ENCODE assay signal across 1 cellular context in the genomic region with DNA sequence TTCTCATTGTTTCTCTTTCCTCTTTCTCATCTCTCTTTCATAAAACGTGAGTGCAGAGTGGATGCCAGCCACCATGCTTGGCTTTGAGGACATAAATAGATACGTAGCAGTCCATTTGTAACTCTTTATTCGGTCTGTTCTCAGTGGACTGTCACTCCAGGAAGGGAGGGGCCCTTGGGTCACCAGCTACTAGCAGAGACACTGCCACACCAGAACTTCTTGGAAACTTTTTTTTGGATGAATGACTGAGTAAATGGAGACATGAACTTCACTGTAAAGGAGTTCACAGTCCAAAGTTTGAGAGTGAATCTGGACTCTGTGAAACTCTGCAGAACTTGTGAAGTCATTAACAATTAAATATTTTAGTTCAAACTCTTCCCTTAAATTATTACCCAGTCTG.
TF ChIP-seq lines count a peak whose summit lies in the region.

No MANE protein-coding gene starts in this region.

TF ChIP-seq in HepG2, 621 proteins besides CTCF, POLR2A, EP300 and RAD21:
- TF ChIP-seq ZNF138 (CRISPR knock-in tag; IDR thresholded peaks at IDR 0.05; ENCODE audit: low read depth) (no peak), ZNF468 (CRISPR knock-in tag; IDR thresholded peaks at IDR 0.05) (no peak), SOX13 (IDR thresholded peaks at IDR 0.05) (no peak), SOX13 (CRISPR knock-in tag; conservative IDR thresholded peaks at IDR 0.05 in 1 of 2, IDR thresholded peaks at IDR 0.05 in 1 of 2) (no peak), EHMT2 (IDR thresholded peaks at IDR 0.05; ENCODE audit: borderline replicate concordance, low read depth, low read length) (no peak), TAF1 (CRISPR knock-in tag; IDR thresholded peaks at IDR 0.05) (no peak), CENPX (CRISPR knock-in tag; IDR thresholded peaks at IDR 0.05) (no peak), MATR3 (CRISPR knock-in tag; IDR thresholded peaks at IDR 0.05) (no peak)
- TF ChIP-seq, protein P1, sequence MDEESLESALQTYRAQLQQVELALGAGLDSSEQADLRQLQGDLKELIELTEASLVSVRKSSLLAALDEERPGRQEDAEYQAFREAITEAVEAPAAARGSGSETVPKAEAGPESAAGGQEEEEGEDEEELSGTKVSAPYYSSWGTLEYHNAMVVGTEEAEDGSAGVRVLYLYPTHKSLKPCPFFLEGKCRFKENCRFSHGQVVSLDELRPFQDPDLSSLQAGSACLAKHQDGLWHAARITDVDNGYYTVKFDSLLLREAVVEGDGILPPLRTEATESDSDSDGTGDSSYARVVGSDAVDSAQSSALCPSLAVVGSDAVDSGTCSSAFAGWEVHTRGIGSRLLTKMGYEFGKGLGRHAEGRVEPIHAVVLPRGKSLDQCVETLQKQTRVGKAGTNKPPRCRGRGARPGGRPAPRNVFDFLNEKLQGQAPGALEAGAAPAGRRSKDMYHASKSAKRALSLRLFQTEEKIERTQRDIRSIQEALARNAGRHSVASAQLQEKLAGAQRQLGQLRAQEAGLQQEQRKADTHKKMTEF (CRISPR knock-in tag; IDR thresholded peaks at IDR 0.05), result no peak
- TF ChIP-seq, protein P2, sequence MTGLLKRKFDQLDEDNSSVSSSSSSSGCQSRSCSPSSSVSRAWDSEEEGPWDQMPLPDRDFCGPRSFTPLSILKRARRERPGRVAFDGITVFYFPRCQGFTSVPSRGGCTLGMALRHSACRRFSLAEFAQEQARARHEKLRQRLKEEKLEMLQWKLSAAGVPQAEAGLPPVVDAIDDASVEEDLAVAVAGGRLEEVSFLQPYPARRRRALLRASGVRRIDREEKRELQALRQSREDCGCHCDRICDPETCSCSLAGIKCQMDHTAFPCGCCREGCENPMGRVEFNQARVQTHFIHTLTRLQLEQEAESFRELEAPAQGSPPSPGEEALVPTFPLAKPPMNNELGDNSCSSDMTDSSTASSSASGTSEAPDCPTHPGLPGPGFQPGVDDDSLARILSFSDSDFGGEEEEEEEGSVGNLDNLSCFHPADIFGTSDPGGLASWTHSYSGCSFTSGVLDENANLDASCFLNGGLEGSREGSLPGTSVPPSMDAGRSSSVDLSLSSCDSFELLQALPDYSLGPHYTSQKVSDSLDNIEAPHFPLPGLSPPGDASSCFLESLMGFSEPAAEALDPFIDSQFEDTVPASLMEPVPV (CRISPR knock-in tag; IDR thresholded peaks at IDR 0.05), result no peak
- TF ChIP-seq, protein P3, sequence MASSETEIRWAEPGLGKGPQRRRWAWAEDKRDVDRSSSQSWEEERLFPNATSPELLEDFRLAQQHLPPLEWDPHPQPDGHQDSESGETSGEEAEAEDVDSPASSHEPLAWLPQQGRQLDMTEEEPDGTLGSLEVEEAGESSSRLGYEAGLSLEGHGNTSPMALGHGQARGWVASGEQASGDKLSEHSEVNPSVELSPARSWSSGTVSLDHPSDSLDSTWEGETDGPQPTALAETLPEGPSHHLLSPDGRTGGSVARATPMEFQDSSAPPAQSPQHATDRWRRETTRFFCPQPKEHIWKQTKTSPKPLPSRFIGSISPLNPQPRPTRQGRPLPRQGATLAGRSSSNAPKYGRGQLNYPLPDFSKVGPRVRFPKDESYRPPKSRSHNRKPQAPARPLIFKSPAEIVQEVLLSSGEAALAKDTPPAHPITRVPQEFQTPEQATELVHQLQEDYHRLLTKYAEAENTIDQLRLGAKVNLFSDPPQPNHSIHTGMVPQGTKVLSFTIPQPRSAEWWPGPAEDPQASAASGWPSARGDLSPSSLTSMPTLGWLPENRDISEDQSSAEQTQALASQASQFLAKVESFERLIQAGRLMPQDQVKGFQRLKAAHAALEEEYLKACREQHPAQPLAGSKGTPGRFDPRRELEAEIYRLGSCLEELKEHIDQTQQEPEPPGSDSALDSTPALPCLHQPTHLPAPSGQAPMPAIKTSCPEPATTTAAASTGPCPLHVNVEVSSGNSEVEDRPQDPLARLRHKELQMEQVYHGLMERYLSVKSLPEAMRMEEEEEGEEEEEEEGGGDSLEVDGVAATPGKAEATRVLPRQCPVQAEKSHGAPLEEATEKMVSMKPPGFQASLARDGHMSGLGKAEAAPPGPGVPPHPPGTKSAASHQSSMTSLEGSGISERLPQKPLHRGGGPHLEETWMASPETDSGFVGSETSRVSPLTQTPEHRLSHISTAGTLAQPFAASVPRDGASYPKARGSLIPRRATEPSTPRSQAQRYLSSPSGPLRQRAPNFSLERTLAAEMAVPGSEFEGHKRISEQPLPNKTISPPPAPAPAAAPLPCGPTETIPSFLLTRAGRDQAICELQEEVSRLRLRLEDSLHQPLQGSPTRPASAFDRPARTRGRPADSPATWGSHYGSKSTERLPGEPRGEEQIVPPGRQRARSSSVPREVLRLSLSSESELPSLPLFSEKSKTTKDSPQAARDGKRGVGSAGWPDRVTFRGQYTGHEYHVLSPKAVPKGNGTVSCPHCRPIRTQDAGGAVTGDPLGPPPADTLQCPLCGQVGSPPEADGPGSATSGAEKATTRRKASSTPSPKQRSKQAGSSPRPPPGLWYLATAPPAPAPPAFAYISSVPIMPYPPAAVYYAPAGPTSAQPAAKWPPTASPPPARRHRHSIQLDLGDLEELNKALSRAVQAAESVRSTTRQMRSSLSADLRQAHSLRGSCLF (CRISPR knock-in tag; IDR thresholded peaks at IDR 0.05; ENCODE audit: borderline replicate concordance), result no peak
